ENCODE assay signal across 31 cellular contexts in the genomic region with DNA sequence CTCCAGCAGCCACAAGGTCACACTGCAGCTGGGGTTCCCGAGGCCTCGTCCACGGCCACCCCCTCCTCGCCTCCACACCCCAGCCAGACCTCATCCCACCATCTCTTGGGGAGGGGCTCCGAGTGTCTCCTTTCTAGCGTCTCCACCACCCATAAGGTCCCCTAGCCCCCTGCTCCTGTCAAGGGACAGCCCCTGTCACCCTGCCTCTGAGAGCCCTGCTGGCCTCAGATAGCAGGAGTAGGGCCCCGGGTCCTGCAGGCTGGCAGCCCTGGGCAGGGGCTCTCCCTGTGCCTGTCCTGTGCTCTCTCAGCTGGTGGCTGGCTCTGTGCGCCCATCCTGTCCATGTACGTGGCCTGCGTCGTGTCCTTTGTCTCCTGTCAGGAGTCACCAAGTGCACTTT. TPM values are rescaled to one million over a fixed set of nuclear protein-coding genes. Genes with fewer than 3 reads are reported as not detected.
"Had no signal": no experiment of that assay in that cellular context is flagged by ENCODE, and none has a peak within 500 bp of the region (broad histone marks: within the 10 kb centered on the region; RNA-seq: fewer than 3 reads in every experiment).

No MANE protein-coding gene starts in this region.

- H3K36me3 Mint-ChIP-seq: immature natural killer cell; mesothelial cell of epicardium; naive B cell; natural killer cell; neural progenitor cell; stimulated activated effector memory CD8-positive, alpha-beta T cell treated with anti-CD3 and anti-CD28 coated beads, Interleukin-12 subunit alpha, Interleukin-12 subunit beta, amount 100 ng/mL, for 72 hours had no signal

- H3K4me1 ChIP-seq: pancreas, thyroid gland, transverse colon, vagina had no signal

- H3K9me3 Mint-ChIP-seq: immature natural killer cell; mesothelial cell of epicardium; naive B cell; natural killer cell; nephron progenitor cell; neural progenitor cell; stimulated activated effector memory CD8-positive, alpha-beta T cell treated with anti-CD3 and anti-CD28 coated beads, Interleukin-12 subunit alpha, Interleukin-12 subunit beta, amount 100 ng/mL, for 72 hours; stimulated activated naive CD8-positive, alpha-beta T cell treated with anti-CD3 and anti-CD28 coated beads, Interleukin-15, amount 100 ng/mL, for 72 hours had no signal

- ATAC-seq: left colon; left lung; natural killer cell; pancreas; right cardiac atrium; stimulated activated effector memory CD8-positive, alpha-beta T cell treated with anti-CD3 and anti-CD28 coated beads, Interleukin-12 subunit alpha, Interleukin-12 subunit beta, amount 100 ng/mL, for 72 hours; stimulated activated naive CD8-positive, alpha-beta T cell treated with anti-CD3 and anti-CD28 coated beads, Interleukin-15, amount 100 ng/mL, for 72 hours had no signal

- H3K9me3 ChIP-seq: left lung, pancreas, prostate gland, sigmoid colon, spleen, testis, thyroid gland, transverse colon, upper lobe of left lung, vagina had no signal

- H3K4me3 Mint-ChIP-seq: immature natural killer cell; mesothelial cell of epicardium; naive B cell; natural killer cell; nephron progenitor cell; neural progenitor cell; stimulated activated effector memory CD8-positive, alpha-beta T cell treated with anti-CD3 and anti-CD28 coated beads, Interleukin-12 subunit alpha, Interleukin-12 subunit beta, amount 100 ng/mL, for 72 hours; stimulated activated naive CD8-positive, alpha-beta T cell treated with anti-CD3 and anti-CD28 coated beads, Interleukin-15, amount 100 ng/mL, for 72 hours had no signal

- H3K27ac ChIP-seq: left lung, neural progenitor cell, pancreas, prostate gland, sigmoid colon, spleen, testis, thyroid gland, transverse colon, upper lobe of left lung, vagina had no signal

- H3K36me3 ChIP-seq: neural progenitor cell, pancreas, prostate gland, thyroid gland, transverse colon, vagina had no signal

- H3K9ac ChIP-seq: neural progenitor cell had no signal

- H3K4me1 Mint-ChIP-seq: immature natural killer cell; stimulated activated effector memory CD8-positive, alpha-beta T cell treated with anti-CD3 and anti-CD28 coated beads, Interleukin-12 subunit alpha, Interleukin-12 subunit beta, amount 100 ng/mL, for 72 hours had no signal

- H3K4me3 ChIP-seq: left lung, lung, neural progenitor cell, pancreas, prostate gland, sigmoid colon, spleen, testis, thyroid gland, transverse colon, upper lobe of left lung, vagina had no signal

- H3K27me3 Mint-ChIP-seq: naive B cell; stimulated activated naive CD8-positive, alpha-beta T cell treated with anti-CD3 and anti-CD28 coated beads, Interleukin-15, amount 100 ng/mL, for 72 hours had no signal

- H3K4me2 ChIP-seq: neural progenitor cell had no signal

- H3K27ac Mint-ChIP-seq: immature natural killer cell; mesothelial cell of epicardium; naive B cell; natural killer cell; nephron progenitor cell; neural progenitor cell; stimulated activated effector memory CD8-positive, alpha-beta T cell treated with anti-CD3 and anti-CD28 coated beads, Interleukin-12 subunit alpha, Interleukin-12 subunit beta, amount 100 ng/mL, for 72 hours; stimulated activated naive CD8-positive, alpha-beta T cell treated with anti-CD3 and anti-CD28 coated beads, Interleukin-15, amount 100 ng/mL, for 72 hours had no signal

- H2AFZ ChIP-seq: neural progenitor cell had no signal

- FAIRE-seq: islet of Langerhans, kidney, pancreas, small intestine had no signal

- H3K27me3 ChIP-seq: pancreas, testis, thyroid gland, upper lobe of left lung, vagina had no signal

- DNase-seq: hippocampal formation; immature natural killer cell; kidney; left colon; mesendoderm; naive B cell; natural killer cell; nephron progenitor cell; posterior cingulate gyrus; retina; sigmoid colon; small intestine; spleen; stimulated activated CD4-positive, alpha-beta T cell treated with anti-CD3 and anti-CD28 coated beads, Interleukin-4, amount 100 ng/mL, for 24 hours; stimulated activated naive CD4-positive, alpha-beta T cell treated with Interleukin-2 at 50 U/mL for 16 hours; stimulated activated naive CD8-positive, alpha-beta T cell treated with anti-CD3 and anti-CD28 coated beads, Interleukin-15, amount 100 ng/mL, for 72 hours; testis; thyroid gland; transverse colon had no signal

RNA-seq across cellular contexts. Expression of a gene that starts 17.0 kb away (rescaled TPM):
- total RNA-seq: left colon, mononuclear cell, natural killer cell, spleen had no signal
- polyA plus RNA-seq: immature natural killer cell had no signal
